Comparison of ENCODE assay signal across 1 cellular context in the genomic region with DNA sequence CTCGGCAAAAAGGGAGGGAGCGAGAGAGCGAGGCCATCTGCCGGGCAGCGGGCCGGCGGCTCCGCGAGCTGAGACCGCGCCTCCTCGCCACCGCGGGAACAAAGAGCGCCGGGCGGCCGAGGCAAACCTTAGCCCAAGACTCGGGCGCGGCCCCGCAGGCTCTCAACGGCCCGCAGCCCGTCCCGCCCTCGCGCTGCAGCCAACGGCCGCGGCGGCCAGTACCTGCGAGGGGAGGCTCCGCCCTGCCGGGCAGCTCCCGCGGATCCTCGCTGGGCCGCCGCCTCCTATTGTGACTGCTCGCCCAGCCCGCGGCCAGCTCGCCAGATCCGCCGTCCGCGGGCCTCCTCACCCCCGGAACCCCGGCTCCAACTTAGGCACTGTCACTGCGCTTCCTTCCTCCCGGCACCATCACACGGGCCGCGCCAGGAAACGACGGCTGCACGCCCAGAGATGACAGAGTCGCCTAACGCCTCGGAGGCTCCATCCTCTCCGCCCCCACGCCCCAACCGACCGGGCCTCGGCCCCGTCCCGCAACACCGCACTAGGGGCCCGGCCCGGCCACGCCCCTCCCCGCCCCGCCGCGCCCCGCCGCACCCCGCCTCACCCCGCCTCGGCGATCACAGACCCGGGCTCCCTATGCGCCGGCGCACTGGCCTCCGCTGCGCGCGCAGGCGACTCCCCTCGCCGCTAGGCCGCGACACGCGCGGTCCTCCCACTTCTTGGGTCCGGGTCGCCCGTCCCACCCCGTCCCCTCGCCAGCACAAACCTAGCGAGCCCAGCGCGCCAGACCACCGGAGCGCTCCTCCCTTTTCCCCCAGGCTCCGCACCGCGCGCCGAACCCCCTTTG.
TF ChIP-seq lines count a peak whose summit lies in the region.

No MANE protein-coding gene starts in this region.

TF ChIP-seq in HepG2, 621 proteins besides CTCF, POLR2A, EP300 and RAD21 (continued from another document and continues in another):
- TF ChIP-seq, protein P1, sequence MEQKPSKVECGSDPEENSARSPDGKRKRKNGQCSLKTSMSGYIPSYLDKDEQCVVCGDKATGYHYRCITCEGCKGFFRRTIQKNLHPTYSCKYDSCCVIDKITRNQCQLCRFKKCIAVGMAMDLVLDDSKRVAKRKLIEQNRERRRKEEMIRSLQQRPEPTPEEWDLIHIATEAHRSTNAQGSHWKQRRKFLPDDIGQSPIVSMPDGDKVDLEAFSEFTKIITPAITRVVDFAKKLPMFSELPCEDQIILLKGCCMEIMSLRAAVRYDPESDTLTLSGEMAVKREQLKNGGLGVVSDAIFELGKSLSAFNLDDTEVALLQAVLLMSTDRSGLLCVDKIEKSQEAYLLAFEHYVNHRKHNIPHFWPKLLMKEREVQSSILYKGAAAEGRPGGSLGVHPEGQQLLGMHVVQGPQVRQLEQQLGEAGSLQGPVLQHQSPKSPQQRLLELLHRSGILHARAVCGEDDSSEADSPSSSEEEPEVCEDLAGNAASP (CRISPR knock-in tag; IDR thresholded peaks at IDR 0.05; ENCODE audit: borderline replicate concordance): 0 out of 2 replicates have a peak, but pooled peaks have one; percentile 24
- TF ChIP-seq ZNF30 (CRISPR knock-in tag; IDR thresholded peaks at IDR 0.05) (no peak), ZFX (CRISPR knock-in tag; IDR thresholded peaks at IDR 0.05; ENCODE audit: low read depth) (peak; percentile 92), ZNF773 (CRISPR knock-in tag; IDR thresholded peaks at IDR 0.05; ENCODE audit: borderline replicate concordance) (peak; percentile 50; the same call in 1 of the 2 replicates), PLRG1 (conservative IDR thresholded peaks at IDR 0.05) (no peak), ZMYM2 (CRISPR knock-in tag; IDR thresholded peaks at IDR 0.05) (no peak), ZSCAN20 (CRISPR knock-in tag; IDR thresholded peaks at IDR 0.05; ENCODE audit: borderline replicate concordance) (peak; percentile 58; the same call in 1 of the 2 replicates), ZNF878 (CRISPR knock-in tag; IDR thresholded peaks at IDR 0.05) (no peak), SMC3 (IDR thresholded peaks at IDR 0.05; ENCODE audit: low read length) (no peak), CAMTA2 (CRISPR knock-in tag; IDR thresholded peaks at IDR 0.05; ENCODE audit: borderline replicate concordance) (0 out of 2 replicates have a peak, but pooled peaks have one; percentile 51), SSRP1 (CRISPR knock-in tag; IDR thresholded peaks at IDR 0.05) (no peak), ZNF501 (CRISPR knock-in tag; IDR thresholded peaks at IDR 0.05) (peak; percentile 39; the same call in 1 of the 2 replicates), HOXA3 (CRISPR knock-in tag; IDR thresholded peaks at IDR 0.05) (peak; percentile 85), TEAD3 (CRISPR knock-in tag; optimal IDR thresholded peaks at IDR 0.05; ENCODE audit: borderline replicate concordance) (peak; percentile 83), TCF7 (IDR thresholded peaks at IDR 0.05; ENCODE audit: low read depth) (no peak), TAF1 (CRISPR knock-in tag; IDR thresholded peaks at IDR 0.05) (peak; percentile 49), CHCHD3 (CRISPR knock-in tag; IDR thresholded peaks at IDR 0.05) (no peak), ADNP (CRISPR knock-in tag; IDR thresholded peaks at IDR 0.05) (no peak), ARNT2 (CRISPR knock-in tag; IDR thresholded peaks at IDR 0.05; ENCODE audit: low read depth) (peak; percentile 36; the same call in 1 of the 2 replicates), ATF7-NPFF (CRISPR knock-in tag; IDR thresholded peaks at IDR 0.05; ENCODE audit: low read depth) (peak; percentile 67)
- TF ChIP-seq, protein P2, sequence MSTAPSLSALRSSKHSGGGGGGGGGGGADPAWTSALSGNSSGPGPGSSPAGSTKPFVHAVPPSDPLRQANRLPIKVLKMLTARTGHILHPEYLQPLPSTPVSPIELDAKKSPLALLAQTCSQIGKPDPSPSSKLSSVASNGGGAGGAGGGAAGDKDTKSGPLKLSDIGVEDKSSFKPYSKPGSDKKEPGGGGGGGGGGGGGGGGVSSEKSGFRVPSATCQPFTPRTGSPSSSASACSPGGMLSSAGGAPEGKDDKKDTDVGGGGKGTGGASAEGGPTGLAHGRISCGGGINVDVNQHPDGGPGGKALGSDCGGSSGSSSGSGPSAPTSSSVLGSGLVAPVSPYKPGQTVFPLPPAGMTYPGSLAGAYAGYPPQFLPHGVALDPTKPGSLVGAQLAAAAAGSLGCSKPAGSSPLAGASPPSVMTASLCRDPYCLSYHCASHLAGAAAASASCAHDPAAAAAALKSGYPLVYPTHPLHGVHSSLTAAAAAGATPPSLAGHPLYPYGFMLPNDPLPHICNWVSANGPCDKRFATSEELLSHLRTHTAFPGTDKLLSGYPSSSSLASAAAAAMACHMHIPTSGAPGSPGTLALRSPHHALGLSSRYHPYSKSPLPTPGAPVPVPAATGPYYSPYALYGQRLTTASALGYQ (CRISPR knock-in tag; IDR thresholded peaks at IDR 0.05): peak; percentile 54; the same call in 1 of the 2 replicates
- TF ChIP-seq, protein P3, sequence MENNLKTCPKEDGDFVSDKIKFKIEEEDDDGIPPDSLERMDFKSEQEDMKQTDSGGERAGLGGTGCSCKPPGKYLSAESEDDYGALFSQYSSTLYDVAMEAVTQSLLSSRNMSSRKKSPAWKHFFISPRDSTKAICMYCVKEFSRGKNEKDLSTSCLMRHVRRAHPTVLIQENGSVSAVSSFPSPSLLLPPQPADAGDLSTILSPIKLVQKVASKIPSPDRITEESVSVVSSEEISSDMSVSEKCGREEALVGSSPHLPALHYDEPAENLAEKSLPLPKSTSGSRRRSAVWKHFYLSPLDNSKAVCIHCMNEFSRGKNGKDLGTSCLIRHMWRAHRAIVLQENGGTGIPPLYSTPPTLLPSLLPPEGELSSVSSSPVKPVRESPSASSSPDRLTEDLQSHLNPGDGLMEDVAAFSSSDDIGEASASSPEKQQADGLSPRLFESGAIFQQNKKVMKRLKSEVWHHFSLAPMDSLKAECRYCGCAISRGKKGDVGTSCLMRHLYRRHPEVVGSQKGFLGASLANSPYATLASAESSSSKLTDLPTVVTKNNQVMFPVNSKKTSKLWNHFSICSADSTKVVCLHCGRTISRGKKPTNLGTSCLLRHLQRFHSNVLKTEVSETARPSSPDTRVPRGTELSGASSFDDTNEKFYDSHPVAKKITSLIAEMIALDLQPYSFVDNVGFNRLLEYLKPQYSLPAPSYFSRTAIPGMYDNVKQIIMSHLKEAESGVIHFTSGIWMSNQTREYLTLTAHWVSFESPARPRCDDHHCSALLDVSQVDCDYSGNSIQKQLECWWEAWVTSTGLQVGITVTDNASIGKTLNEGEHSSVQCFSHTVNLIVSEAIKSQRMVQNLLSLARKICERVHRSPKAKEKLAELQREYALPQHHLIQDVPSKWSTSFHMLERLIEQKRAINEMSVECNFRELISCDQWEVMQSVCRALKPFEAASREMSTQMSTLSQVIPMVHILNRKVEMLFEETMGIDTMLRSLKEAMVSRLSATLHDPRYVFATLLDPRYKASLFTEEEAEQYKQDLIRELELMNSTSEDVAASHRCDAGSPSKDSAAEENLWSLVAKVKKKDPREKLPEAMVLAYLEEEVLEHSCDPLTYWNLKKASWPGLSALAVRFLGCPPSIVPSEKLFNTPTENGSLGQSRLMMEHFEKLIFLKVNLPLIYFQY (CRISPR knock-in tag; IDR thresholded peaks at IDR 0.05; ENCODE audit: borderline replicate concordance): peak; percentile 78; the same call in 1 of the 2 replicates
- TF ChIP-seq, protein P4, sequence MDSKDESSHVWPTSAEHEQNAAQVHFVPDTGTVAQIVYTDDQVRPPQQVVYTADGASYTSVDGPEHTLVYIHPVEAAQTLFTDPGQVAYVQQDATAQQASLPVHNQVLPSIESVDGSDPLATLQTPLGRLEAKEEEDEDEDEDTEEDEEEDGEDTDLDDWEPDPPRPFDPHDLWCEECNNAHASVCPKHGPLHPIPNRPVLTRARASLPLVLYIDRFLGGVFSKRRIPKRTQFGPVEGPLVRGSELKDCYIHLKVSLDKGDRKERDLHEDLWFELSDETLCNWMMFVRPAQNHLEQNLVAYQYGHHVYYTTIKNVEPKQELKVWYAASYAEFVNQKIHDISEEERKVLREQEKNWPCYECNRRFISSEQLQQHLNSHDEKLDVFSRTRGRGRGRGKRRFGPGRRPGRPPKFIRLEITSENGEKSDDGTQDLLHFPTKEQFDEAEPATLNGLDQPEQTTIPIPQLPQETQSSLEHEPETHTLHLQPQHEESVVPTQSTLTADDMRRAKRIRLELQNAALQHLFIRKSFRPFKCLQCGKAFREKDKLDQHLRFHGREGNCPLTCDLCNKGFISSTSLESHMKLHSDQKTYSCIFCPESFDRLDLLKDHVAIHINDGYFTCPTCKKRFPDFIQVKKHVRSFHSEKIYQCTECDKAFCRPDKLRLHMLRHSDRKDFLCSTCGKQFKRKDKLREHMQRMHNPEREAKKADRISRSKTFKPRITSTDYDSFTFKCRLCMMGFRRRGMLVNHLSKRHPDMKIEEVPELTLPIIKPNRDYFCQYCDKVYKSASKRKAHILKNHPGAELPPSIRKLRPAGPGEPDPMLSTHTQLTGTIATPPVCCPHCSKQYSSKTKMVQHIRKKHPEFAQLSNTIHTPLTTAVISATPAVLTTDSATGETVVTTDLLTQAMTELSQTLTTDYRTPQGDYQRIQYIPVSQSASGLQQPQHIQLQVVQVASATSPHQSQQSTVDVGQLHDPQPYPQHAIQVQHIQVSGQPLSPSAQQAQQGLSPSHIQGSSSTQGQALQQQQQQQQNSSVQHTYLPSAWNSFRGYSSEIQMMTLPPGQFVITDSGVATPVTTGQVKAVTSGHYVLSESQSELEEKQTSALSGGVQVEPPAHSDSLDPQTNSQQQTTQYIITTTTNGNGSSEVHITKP (CRISPR knock-in tag; IDR thresholded peaks at IDR 0.05; ENCODE audit: low read depth): no peak
- TF ChIP-seq, protein P5, sequence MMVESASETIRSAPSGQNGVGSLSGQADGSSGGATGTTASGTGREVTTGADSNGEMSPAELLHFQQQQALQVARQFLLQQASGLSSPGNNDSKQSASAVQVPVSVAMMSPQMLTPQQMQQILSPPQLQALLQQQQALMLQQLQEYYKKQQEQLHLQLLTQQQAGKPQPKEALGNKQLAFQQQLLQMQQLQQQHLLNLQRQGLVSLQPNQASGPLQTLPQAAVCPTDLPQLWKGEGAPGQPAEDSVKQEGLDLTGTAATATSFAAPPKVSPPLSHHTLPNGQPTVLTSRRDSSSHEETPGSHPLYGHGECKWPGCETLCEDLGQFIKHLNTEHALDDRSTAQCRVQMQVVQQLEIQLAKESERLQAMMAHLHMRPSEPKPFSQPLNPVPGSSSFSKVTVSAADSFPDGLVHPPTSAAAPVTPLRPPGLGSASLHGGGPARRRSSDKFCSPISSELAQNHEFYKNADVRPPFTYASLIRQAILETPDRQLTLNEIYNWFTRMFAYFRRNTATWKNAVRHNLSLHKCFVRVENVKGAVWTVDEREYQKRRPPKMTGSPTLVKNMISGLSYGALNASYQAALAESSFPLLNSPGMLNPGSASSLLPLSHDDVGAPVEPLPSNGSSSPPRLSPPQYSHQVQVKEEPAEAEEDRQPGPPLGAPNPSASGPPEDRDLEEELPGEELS (CRISPR knock-in tag; IDR thresholded peaks at IDR 0.05): peak; percentile 50; the same call in 1 of the 2 replicates
- TF ChIP-seq, protein P6, sequence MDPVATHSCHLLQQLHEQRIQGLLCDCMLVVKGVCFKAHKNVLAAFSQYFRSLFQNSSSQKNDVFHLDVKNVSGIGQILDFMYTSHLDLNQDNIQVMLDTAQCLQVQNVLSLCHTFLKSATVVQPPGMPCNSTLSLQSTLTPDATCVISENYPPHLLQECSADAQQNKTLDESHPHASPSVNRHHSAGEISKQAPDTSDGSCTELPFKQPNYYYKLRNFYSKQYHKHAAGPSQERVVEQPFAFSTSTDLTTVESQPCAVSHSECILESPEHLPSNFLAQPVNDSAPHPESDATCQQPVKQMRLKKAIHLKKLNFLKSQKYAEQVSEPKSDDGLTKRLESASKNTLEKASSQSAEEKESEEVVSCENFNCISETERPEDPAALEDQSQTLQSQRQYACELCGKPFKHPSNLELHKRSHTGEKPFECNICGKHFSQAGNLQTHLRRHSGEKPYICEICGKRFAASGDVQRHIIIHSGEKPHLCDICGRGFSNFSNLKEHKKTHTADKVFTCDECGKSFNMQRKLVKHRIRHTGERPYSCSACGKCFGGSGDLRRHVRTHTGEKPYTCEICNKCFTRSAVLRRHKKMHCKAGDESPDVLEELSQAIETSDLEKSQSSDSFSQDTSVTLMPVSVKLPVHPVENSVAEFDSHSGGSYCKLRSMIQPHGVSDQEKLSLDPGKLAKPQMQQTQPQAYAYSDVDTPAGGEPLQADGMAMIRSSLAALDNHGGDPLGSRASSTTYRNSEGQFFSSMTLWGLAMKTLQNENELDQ (CRISPR knock-in tag; IDR thresholded peaks at IDR 0.05; ENCODE audit: borderline replicate concordance): no peak
- TF ChIP-seq, protein P7, sequence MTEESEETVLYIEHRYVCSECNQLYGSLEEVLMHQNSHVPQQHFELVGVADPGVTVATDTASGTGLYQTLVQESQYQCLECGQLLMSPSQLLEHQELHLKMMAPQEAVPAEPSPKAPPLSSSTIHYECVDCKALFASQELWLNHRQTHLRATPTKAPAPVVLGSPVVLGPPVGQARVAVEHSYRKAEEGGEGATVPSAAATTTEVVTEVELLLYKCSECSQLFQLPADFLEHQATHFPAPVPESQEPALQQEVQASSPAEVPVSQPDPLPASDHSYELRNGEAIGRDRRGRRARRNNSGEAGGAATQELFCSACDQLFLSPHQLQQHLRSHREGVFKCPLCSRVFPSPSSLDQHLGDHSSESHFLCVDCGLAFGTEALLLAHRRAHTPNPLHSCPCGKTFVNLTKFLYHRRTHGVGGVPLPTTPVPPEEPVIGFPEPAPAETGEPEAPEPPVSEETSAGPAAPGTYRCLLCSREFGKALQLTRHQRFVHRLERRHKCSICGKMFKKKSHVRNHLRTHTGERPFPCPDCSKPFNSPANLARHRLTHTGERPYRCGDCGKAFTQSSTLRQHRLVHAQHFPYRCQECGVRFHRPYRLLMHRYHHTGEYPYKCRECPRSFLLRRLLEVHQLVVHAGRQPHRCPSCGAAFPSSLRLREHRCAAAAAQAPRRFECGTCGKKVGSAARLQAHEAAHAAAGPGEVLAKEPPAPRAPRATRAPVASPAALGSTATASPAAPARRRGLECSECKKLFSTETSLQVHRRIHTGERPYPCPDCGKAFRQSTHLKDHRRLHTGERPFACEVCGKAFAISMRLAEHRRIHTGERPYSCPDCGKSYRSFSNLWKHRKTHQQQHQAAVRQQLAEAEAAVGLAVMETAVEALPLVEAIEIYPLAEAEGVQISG (CRISPR knock-in tag; IDR thresholded peaks at IDR 0.05): peak; percentile 73
- TF ChIP-seq, protein P8, sequence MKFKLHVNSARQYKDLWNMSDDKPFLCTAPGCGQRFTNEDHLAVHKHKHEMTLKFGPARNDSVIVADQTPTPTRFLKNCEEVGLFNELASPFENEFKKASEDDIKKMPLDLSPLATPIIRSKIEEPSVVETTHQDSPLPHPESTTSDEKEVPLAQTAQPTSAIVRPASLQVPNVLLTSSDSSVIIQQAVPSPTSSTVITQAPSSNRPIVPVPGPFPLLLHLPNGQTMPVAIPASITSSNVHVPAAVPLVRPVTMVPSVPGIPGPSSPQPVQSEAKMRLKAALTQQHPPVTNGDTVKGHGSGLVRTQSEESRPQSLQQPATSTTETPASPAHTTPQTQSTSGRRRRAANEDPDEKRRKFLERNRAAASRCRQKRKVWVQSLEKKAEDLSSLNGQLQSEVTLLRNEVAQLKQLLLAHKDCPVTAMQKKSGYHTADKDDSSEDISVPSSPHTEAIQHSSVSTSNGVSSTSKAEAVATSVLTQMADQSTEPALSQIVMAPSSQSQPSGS (CRISPR knock-in tag; IDR thresholded peaks at IDR 0.05): peak; percentile 30; the same call in 1 of the 2 replicates
- TF ChIP-seq, protein P9, sequence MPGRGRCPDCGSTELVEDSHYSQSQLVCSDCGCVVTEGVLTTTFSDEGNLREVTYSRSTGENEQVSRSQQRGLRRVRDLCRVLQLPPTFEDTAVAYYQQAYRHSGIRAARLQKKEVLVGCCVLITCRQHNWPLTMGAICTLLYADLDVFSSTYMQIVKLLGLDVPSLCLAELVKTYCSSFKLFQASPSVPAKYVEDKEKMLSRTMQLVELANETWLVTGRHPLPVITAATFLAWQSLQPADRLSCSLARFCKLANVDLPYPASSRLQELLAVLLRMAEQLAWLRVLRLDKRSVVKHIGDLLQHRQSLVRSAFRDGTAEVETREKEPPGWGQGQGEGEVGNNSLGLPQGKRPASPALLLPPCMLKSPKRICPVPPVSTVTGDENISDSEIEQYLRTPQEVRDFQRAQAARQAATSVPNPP (CRISPR knock-in tag; IDR thresholded peaks at IDR 0.05): no peak; the same call in 1 of the 2 replicates
